8 cellular contexts compared by ENCODE assay signal in the genomic region with DNA sequence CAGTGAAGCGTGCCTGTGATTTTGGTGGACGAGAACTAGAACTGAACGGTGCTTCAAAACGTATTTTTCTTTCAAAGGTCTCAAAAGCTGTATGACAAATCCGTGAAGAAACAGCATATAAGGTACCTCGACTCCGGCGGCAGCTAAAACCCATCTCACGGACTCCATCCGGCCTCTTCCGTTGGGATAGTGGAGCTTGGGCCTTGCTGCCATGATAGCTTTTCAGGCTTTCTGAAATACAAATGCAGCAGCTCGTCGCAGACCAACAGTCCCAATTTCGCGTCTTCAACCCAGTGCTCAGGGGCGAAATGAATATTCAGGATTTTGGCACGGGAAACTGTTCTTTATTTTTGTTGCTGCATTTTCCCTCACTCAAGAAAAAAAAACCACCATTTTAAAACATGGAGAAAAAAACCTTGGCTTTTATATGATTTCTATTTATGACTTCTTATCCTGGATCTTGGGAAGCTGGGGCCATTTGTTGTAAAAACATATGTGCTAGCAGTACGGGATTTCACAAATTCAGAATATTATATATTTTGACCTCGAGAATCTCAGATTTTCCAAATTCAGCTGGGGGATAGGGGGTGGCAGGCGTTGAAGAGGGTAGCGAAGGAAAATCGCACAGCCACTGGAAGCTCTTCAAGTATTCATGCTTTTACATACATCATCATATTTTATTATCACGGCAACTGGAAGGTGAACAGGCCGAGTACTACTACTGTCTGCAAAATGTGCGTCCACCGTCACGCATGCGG. TPM values are rescaled to one million over a fixed set of nuclear protein-coding genes. Genes with fewer than 3 reads are reported as not detected.
DNase-seq lines count a peak whose midpoint lies in the region; ATAC-seq and TF ChIP-seq lines count a peak whose summit lies in the region.

No MANE protein-coding gene starts in this region.

- H3K4me2 ChIP-seq in SK-N-SH = peak overlapping the region; percentile 98

- no peak for TF ChIP-seq EP300 in SK-N-SH (IDR thresholded peaks at IDR 0.05; ENCODE audit: borderline replicate concordance in 1 of 2, low read depth in 1 of 2, low read length in 1 of 2)

- H3K9me2 ChIP-seq in SK-N-SH = no peaks in the 10 kb centered on the region

- H3K9ac ChIP-seq in SK-N-SH = peak overlapping the region; percentile 98

- H3K27ac ChIP-seq in SK-N-SH (ENCODE audit: low read depth in 2 of 2, low read length in 1 of 2) (peak overlapping the region; percentile 97 to 100), muscle layer of duodenum (ENCODE audit: low read length) (peak overlapping the region; percentile 94)

- POLR2A ChIA-PET in SK-N-SH (lab: Yijun Ruan, JAX) = interaction anchor here (1.0 kb wide), 2 partner anchors 67 to 72 kb away, joined by 3 to 4 read pairs; no protein-coding TSS in a partner anchor

- no peak for TF ChIP-seq RAD21 in SK-N-SH (IDR thresholded peaks at IDR 0.05; ENCODE audit: low read length)

- DNase-seq in EH (ENCODE audit: low read depth) = peak; percentile 62
- peak; percentile 38 for DNase-seq in SK-N-SH
- peak; percentile 31 to 38 for DNase-seq in erythroblast (lab: John Stamatoyannopoulos, UW)
- DNase-seq in omental fat pad (ENCODE audit: low spot score) = no peak

- TF ChIP-seq CTCF in SK-N-SH (IDR thresholded peaks at IDR 0.05) (no peak), omental fat pad (IDR thresholded peaks at IDR 0.05) (no peak)

- H3K4me3 ChIP-seq in SK-N-SH (ENCODE audit: low read depth in 2 of 2, low read length in 1 of 2) (peak overlapping the region; percentile 68 to 97), muscle layer of duodenum (ENCODE audit: low read depth in 1 of 2, low read length in 2 of 2) (peak overlapping the region; percentile 92 to 96)

- peaks cover 1 to 11% of the 10 kb centered on the region in 2 experiments for H3K36me3 ChIP-seq in SK-N-SH (replicated peaks in 1 of 2; ENCODE audit: control insufficient read depth in 1 of 2, insufficient read depth in 2 of 2, low read length in 1 of 2)
- peaks cover 0 to 13% of the 10 kb centered on the region in 2 donors for H3K36me3 ChIP-seq in muscle layer of duodenum (ENCODE audit: control insufficient read depth in 1 of 2, insufficient read depth in 2 of 2, low read length in 2 of 2)

- H2AFZ ChIP-seq in SK-N-SH (ENCODE audit: low read depth) = peak overlapping the region; percentile 87

- TF ChIP-seq POLR2A in erythroblast (IDR thresholded peaks at IDR 0.05; ENCODE audit: low read length) = no peak

- no peaks in the 10 kb centered on the region for H3K27me3 ChIP-seq in SK-N-SH (ENCODE audit: insufficient read depth)
- no peaks in the 10 kb centered on the region for H3K27me3 ChIP-seq in muscle layer of duodenum (ENCODE audit: low read depth, low read length)

- H3F3A ChIP-seq in SK-N-SH (replicated peaks; ENCODE audit: insufficient read depth) = peaks cover 26% of the 10 kb centered on the region

- H3K4me1 ChIP-seq in SK-N-SH (ENCODE audit: control insufficient read depth in 1 of 2, insufficient read depth in 2 of 2, low read depth in 1 of 2, low read length in 1 of 2) = peaks cover 0 to 6% of the 10 kb centered on the region in 2 experiments; a peak in 2 of 4 replicates
- no peaks in the 10 kb centered on the region for H3K4me1 ChIP-seq in muscle layer of duodenum (ENCODE audit: control insufficient read depth in 1 of 2, insufficient read depth in 2 of 2, low read length in 2 of 2)

- peak; percentile 3 for ATAC-seq in HG03135 (IDR thresholded peaks at IDR 0.05; ENCODE audit: unreplicated experiment)
- ATAC-seq in GM19324 (IDR thresholded peaks at IDR 0.05; ENCODE audit: low FRiP score, unreplicated experiment) = no peak
- ATAC-seq in HG03139 (IDR thresholded peaks at IDR 0.05; ENCODE audit: unreplicated experiment) = no peak
- ATAC-seq in omental fat pad (ENCODE audit: low FRiP score) = no peak

- CTCF ChIA-PET in SK-N-SH (lab: Yijun Ruan, JAX) = interaction anchor here (0.7 to 3.9 kb wide), 13 partner anchors 8 to 785 kb away, joined by 3 to 32 read pairs (median 3); a partner anchor contains a TSS

- peaks cover 37% of the 10 kb centered on the region for H3K79me2 ChIP-seq in SK-N-SH (ENCODE audit: insufficient read depth)

- WGBS in SK-N-SH (ENCODE audit: low lambda C conversion rate) = 6% methylated on average over 28 of the region's 28 CpGs

- H3K9me3 ChIP-seq in SK-N-SH = no peaks in the 10 kb centered on the region
- no peaks in the 10 kb centered on the region for H3K9me3 ChIP-seq in muscle layer of duodenum (ENCODE audit: control insufficient read depth in 1 of 2, low read length in 2 of 2)

- H4K20me1 ChIP-seq in SK-N-SH (ENCODE audit: insufficient read depth) = no peaks in the 10 kb centered on the region

TF ChIP-seq in SK-N-SH, 30 proteins besides CTCF, POLR2A, EP300 and RAD21:
- TF ChIP-seq POLR2AphosphoS5 (IDR thresholded peaks at IDR 0.05; ENCODE audit: low read depth, low read length) (no peak), RCOR1 (IDR thresholded peaks at IDR 0.05; ENCODE audit: low read length) (no peak), SIN3A (IDR thresholded peaks at IDR 0.05; ENCODE audit: borderline replicate concordance, low read depth, low read length) (no peak), SMC3 (IDR thresholded peaks at IDR 0.05; ENCODE audit: low read depth, low read length) (no peak), GABPA (IDR thresholded peaks at IDR 0.05; ENCODE audit: low read depth) (no peak; the same call in 1 of the 2 replicates), TCF12 (IDR thresholded peaks at IDR 0.05) (no peak), NRF1 (IDR thresholded peaks at IDR 0.05; ENCODE audit: low read depth, low read length) (no peak), TAF1 (IDR thresholded peaks at IDR 0.05; ENCODE audit: borderline replicate concordance, low read depth, low read length) (0 out of 2 replicates have a peak, but pooled peaks have one; percentile 25), CHD2 (IDR thresholded peaks at IDR 0.05; ENCODE audit: low read length, partially characterized antibody) (no peak), RXRA (IDR thresholded peaks at IDR 0.05; ENCODE audit: borderline replicate concordance, low read depth) (no peak), YY1 (IDR thresholded peaks at IDR 0.05; ENCODE audit: low read depth) (peak; percentile 74), MXI1 (IDR thresholded peaks at IDR 0.05; ENCODE audit: low read depth, low read length) (no peak), ELF1 (IDR thresholded peaks at IDR 0.05) (no peak), RFX5 (IDR thresholded peaks at IDR 0.05; ENCODE audit: low read length) (no peak)
- TF ChIP-seq, protein P1, sequence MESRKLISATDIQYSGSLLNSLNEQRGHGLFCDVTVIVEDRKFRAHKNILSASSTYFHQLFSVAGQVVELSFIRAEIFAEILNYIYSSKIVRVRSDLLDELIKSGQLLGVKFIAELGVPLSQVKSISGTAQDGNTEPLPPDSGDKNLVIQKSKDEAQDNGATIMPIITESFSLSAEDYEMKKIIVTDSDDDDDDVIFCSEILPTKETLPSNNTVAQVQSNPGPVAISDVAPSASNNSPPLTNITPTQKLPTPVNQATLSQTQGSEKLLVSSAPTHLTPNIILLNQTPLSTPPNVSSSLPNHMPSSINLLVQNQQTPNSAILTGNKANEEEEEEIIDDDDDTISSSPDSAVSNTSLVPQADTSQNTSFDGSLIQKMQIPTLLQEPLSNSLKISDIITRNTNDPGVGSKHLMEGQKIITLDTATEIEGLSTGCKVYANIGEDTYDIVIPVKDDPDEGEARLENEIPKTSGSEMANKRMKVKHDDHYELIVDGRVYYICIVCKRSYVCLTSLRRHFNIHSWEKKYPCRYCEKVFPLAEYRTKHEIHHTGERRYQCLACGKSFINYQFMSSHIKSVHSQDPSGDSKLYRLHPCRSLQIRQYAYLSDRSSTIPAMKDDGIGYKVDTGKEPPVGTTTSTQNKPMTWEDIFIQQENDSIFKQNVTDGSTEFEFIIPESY (IDR thresholded peaks at IDR 0.05; ENCODE audit: borderline replicate concordance, low read depth) = no peak
- TF ChIP-seq, protein P2, sequence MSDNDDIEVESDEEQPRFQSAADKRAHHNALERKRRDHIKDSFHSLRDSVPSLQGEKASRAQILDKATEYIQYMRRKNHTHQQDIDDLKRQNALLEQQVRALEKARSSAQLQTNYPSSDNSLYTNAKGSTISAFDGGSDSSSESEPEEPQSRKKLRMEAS (IDR thresholded peaks at IDR 0.05; ENCODE audit: low read depth) = no peak
- TF ChIP-seq, protein P3, sequence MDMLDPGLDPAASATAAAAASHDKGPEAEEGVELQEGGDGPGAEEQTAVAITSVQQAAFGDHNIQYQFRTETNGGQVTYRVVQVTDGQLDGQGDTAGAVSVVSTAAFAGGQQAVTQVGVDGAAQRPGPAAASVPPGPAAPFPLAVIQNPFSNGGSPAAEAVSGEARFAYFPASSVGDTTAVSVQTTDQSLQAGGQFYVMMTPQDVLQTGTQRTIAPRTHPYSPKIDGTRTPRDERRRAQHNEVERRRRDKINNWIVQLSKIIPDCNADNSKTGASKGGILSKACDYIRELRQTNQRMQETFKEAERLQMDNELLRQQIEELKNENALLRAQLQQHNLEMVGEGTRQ (IDR thresholded peaks at IDR 0.05; ENCODE audit: borderline replicate concordance, low read depth, low read length) = no peak
- TF ChIP-seq, protein P4, sequence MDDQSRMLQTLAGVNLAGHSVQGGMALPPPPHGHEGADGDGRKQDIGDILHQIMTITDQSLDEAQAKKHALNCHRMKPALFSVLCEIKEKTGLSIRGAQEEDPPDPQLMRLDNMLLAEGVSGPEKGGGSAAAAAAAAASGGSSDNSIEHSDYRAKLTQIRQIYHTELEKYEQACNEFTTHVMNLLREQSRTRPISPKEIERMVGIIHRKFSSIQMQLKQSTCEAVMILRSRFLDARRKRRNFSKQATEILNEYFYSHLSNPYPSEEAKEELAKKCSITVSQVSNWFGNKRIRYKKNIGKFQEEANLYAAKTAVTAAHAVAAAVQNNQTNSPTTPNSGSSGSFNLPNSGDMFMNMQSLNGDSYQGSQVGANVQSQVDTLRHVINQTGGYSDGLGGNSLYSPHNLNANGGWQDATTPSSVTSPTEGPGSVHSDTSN (IDR thresholded peaks at IDR 0.05) = no peak

RNA-seq across cellular contexts. Expression of a gene that starts 0.9 kb away (rescaled TPM):
- polyA plus RNA-seq in SK-N-SH (2012; rRNA removed) = 28.3 and 34.0 TPM in 2 replicates
- polyA plus RNA-seq in SK-N-SH (2012; cell fraction: cytosol; rRNA removed) = 36.6 and 45.8 TPM in 2 replicates
- 18.7 and 42.0 TPM in 2 replicates for polyA plus RNA-seq in SK-N-SH (2012; cell fraction: nucleus; rRNA removed)
- 10 to 100 TPM in 3 of 4 donors, 1 to 10 TPM in 1; 7.9 to 22.1 (median 19.1) TPM for total RNA-seq in omental fat pad
